Comparison of ENCODE assay signal across 8 cellular contexts in the genomic region with DNA sequence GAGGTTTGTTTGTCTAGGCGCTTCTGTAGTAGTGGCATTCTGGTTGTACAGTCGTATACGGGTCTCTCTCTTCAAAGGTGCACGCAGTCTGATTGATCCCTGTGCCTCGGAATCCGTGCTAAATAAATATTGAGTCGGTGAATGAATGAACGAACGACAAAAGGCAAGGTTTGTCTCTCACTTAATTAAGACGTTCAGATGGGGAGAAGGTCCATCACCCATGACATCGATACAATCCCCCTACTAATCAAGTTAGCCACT. TPM values are rescaled to one million over a fixed set of nuclear protein-coding genes. Genes with fewer than 3 reads are reported as not detected.
A peak's percentile ranks its signal among the peaks of the same experiment; 100 is the strongest.
DNase-seq lines count a peak whose midpoint lies in the region; ATAC-seq and TF ChIP-seq lines count a peak whose summit lies in the region.

No MANE protein-coding gene starts in this region.

- WGBS in SK-N-SH (ENCODE audit: low lambda C conversion rate) = under 1% methylated on average over 11 of the region's 11 CpGs

- H3K36me3 Mint-ChIP-seq in dendritic cell treated with granulocyte-macrophage colony-stimulating factor and Interleukin-4, amounts not matched to agents 40 ng/mL and 50 ng/mL, for 4 days (ENCODE audit: low read depth) = peaks cover 17% of the 10 kb centered on the region

- H3K4me1 ChIP-seq in SK-N-SH (ENCODE audit: control insufficient read depth in 1 of 2, insufficient read depth in 2 of 2, low read depth in 1 of 2, low read length in 1 of 2) = peaks cover 4 to 14% of the 10 kb centered on the region in 2 experiments; a peak in 3 of 4 replicates
- H3K4me1 ChIP-seq in neutrophil (ENCODE audit: control insufficient read depth in 1 of 2, insufficient read depth in 1 of 2, low read depth in 1 of 2, low read length in 1 of 2) = peaks cover 24 to 26% of the 10 kb centered on the region in 2 experiments

- ATAC-seq in SK-N-SH treated with all-trans-retinoic acid at 6 μM for 48 hours = no peak
- no peak for ATAC-seq in GM21825 (IDR thresholded peaks at IDR 0.05; ENCODE audit: unreplicated experiment)

- H3K4me3 ChIP-seq in SK-N-SH (ENCODE audit: low read depth in 2 of 2, low read length in 1 of 2) = peak overlapping the region; percentile 95
- peak overlapping the region; percentile 92 for H3K4me3 ChIP-seq in MG63
- H3K4me3 ChIP-seq in neutrophil (ENCODE audit: low read depth in 1 of 2, low read length in 1 of 2) = peak overlapping the region; percentile 93 to 98

- TF ChIP-seq RAD21 in SK-N-SH (IDR thresholded peaks at IDR 0.05; ENCODE audit: low read length) = no peak

- TF ChIP-seq CTCF in SK-N-SH (IDR thresholded peaks at IDR 0.05) (no peak), neutrophil (IDR thresholded peaks at IDR 0.05) (no peak)

- H3K9me2 ChIP-seq in SK-N-SH = no peaks in the 10 kb centered on the region

- POLR2A ChIA-PET in SK-N-SH (lab: Yijun Ruan, JAX) = no interaction called here

- H3K36me3 ChIP-seq in SK-N-SH (replicated peaks in 1 of 2; ENCODE audit: control insufficient read depth in 1 of 2, insufficient read depth in 2 of 2, low read length in 1 of 2) (no peaks in the 10 kb centered on the region), MG63 (no peaks in the 10 kb centered on the region), neutrophil (peaks cover 5% of the 10 kb centered on the region)

- H3K27ac ChIP-seq in SK-N-SH (ENCODE audit: low read depth in 2 of 2, low read length in 1 of 2) (peak overlapping the region; percentile 50 to 69), neutrophil (peak overlapping the region; percentile 99)

- H3K79me2 ChIP-seq in SK-N-SH (ENCODE audit: insufficient read depth) = peaks cover 30% of the 10 kb centered on the region

- peak overlapping the region; percentile 95 for H3K4me2 ChIP-seq in SK-N-SH

- no peaks in the 10 kb centered on the region for H3K27me3 ChIP-seq in SK-N-SH (ENCODE audit: insufficient read depth)
- no peaks in the 10 kb centered on the region for H3K27me3 ChIP-seq in MG63
- peaks cover 7% of the 10 kb centered on the region for H3K27me3 ChIP-seq in neutrophil

- intact Hi-C loops in dendritic cell treated with granulocyte-macrophage colony-stimulating factor and Interleukin-4, amounts not matched to agents 40 ng/mL and 50 ng/mL, for 4 days (cut with micrococcal nuclease) = no loop called here

- CTCF ChIA-PET in SK-N-SH (lab: Yijun Ruan, JAX) = no interaction called here

- H3K9me3 Mint-ChIP-seq in dendritic cell treated with granulocyte-macrophage colony-stimulating factor and Interleukin-4, amounts not matched to agents 40 ng/mL and 50 ng/mL, for 4 days = no peaks in the 10 kb centered on the region

- DNase-seq in SK-N-SH = peak; percentile 22
- DNase-seq in MG63 = no peak
- DNase-seq in AG20443 (ENCODE audit: low spot score) = no peak
- no peak for DNase-seq in D341Med (ENCODE audit: low spot score)

- no peak for TF ChIP-seq EP300 in SK-N-SH (IDR thresholded peaks at IDR 0.05; ENCODE audit: borderline replicate concordance in 1 of 2, low read depth in 1 of 2, low read length in 1 of 2)

- peaks cover 15% of the 10 kb centered on the region for H3F3A ChIP-seq in SK-N-SH (replicated peaks; ENCODE audit: insufficient read depth)

- H3K4me1 Mint-ChIP-seq in dendritic cell treated with granulocyte-macrophage colony-stimulating factor and Interleukin-4, amounts not matched to agents 40 ng/mL and 50 ng/mL, for 4 days (ENCODE audit: low read depth) = peaks cover 19% of the 10 kb centered on the region

- peaks cover under 1% of the 10 kb centered on the region for H3K27me3 Mint-ChIP-seq in dendritic cell treated with granulocyte-macrophage colony-stimulating factor and Interleukin-4, amounts not matched to agents 40 ng/mL and 50 ng/mL, for 4 days

- H4K20me1 ChIP-seq in SK-N-SH (ENCODE audit: insufficient read depth) = no peaks in the 10 kb centered on the region; the same call in 1 of the 2 replicates

- peak overlapping the region; percentile 87 for H3K27ac Mint-ChIP-seq in dendritic cell treated with granulocyte-macrophage colony-stimulating factor and Interleukin-4, amounts not matched to agents 40 ng/mL and 50 ng/mL, for 4 days

- peak overlapping the region; percentile 83 for H3K4me3 Mint-ChIP-seq in dendritic cell treated with granulocyte-macrophage colony-stimulating factor and Interleukin-4, amounts not matched to agents 40 ng/mL and 50 ng/mL, for 4 days

- H2AFZ ChIP-seq in SK-N-SH (ENCODE audit: low read depth) = peak overlapping the region; percentile 99

- peak overlapping the region; percentile 60; the same call in 1 of the 2 replicates for H3K9ac ChIP-seq in SK-N-SH

- no peaks in the 10 kb centered on the region for H3K9me3 ChIP-seq in SK-N-SH
- H3K9me3 ChIP-seq in MG63 = no peaks in the 10 kb centered on the region
- no peaks in the 10 kb centered on the region for H3K9me3 ChIP-seq in neutrophil

TF ChIP-seq in SK-N-SH, 30 proteins besides CTCF, POLR2A, EP300 and RAD21 (continues in another document):
- TF ChIP-seq NFIC (IDR thresholded peaks at IDR 0.05; ENCODE audit: borderline replicate concordance) = no peak
- TF ChIP-seq, protein P1, sequence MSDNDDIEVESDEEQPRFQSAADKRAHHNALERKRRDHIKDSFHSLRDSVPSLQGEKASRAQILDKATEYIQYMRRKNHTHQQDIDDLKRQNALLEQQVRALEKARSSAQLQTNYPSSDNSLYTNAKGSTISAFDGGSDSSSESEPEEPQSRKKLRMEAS (IDR thresholded peaks at IDR 0.05; ENCODE audit: low read depth) = no peak
- no peak for TF ChIP-seq SIN3A (IDR thresholded peaks at IDR 0.05; ENCODE audit: borderline replicate concordance, low read depth, low read length)
- no peak for TF ChIP-seq YY1 (IDR thresholded peaks at IDR 0.05; ENCODE audit: low read depth)
- no peak for TF ChIP-seq RCOR1 (IDR thresholded peaks at IDR 0.05; ENCODE audit: low read length)
- no peak for TF ChIP-seq RXRA (IDR thresholded peaks at IDR 0.05; ENCODE audit: borderline replicate concordance, low read depth)
- TF ChIP-seq, protein P2, sequence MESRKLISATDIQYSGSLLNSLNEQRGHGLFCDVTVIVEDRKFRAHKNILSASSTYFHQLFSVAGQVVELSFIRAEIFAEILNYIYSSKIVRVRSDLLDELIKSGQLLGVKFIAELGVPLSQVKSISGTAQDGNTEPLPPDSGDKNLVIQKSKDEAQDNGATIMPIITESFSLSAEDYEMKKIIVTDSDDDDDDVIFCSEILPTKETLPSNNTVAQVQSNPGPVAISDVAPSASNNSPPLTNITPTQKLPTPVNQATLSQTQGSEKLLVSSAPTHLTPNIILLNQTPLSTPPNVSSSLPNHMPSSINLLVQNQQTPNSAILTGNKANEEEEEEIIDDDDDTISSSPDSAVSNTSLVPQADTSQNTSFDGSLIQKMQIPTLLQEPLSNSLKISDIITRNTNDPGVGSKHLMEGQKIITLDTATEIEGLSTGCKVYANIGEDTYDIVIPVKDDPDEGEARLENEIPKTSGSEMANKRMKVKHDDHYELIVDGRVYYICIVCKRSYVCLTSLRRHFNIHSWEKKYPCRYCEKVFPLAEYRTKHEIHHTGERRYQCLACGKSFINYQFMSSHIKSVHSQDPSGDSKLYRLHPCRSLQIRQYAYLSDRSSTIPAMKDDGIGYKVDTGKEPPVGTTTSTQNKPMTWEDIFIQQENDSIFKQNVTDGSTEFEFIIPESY (IDR thresholded peaks at IDR 0.05; ENCODE audit: borderline replicate concordance, low read depth) = no peak
- no peak for TF ChIP-seq NRF1 (IDR thresholded peaks at IDR 0.05; ENCODE audit: low read depth, low read length)
- no peak for TF ChIP-seq FOXJ3 (CRISPR knock-in tag; IDR thresholded peaks at IDR 0.05)

TF ChIP-seq in SK-N-SH treated with all-trans-retinoic acid at 6 μM for 48 hours, 23 proteins besides CTCF, POLR2A, EP300 and RAD21:
- no peak for TF ChIP-seq TOX (CRISPR knock-in tag; IDR thresholded peaks at IDR 0.05; ENCODE audit: borderline replicate concordance)
- TF ChIP-seq ISL1 (CRISPR knock-in tag; IDR thresholded peaks at IDR 0.05) = no peak
- TF ChIP-seq ZFP30 (CRISPR knock-in tag; IDR thresholded peaks at IDR 0.05) = no peak
- TF ChIP-seq TCF4 (CRISPR knock-in tag; IDR thresholded peaks at IDR 0.05; ENCODE audit: borderline replicate concordance) = no peak

RNA-seq across cellular contexts. Expression of a gene that starts 0.5 kb away (rescaled TPM):
- polyA plus RNA-seq in SK-N-SH (2012; rRNA removed) = 2.4 and 3.2 TPM in 2 replicates
- polyA plus RNA-seq in SK-N-SH (2012; cell fraction: cytosol; rRNA removed) = 2.5 and 2.9 TPM in 2 replicates
- polyA plus RNA-seq in SK-N-SH (2012; cell fraction: nucleus; rRNA removed) = 6.5 and 10.1 TPM in 2 replicates
- 4.3 and 9.2 TPM in 2 replicates for total RNA-seq in MG63 (2014; rRNA removed; shearing (Covaris generic); ENCODE audit: low replicate concordance)
